ENCODE assay signal across 1 cellular context in genomic region chr19:51195616-51196015, GRCh38.
TF ChIP-seq lines count a peak whose summit lies in the region.

No MANE protein-coding gene starts in this region.

TF ChIP-seq in H1, 55 proteins besides CTCF, POLR2A, EP300 and RAD21:
- no peak for TF ChIP-seq JUND (IDR thresholded peaks at IDR 0.05; ENCODE audit: low read length)
- TF ChIP-seq CHD7 (IDR thresholded peaks at IDR 0.05; ENCODE audit: insufficient replicate concordance, low read length), result no peak
- no peak for TF ChIP-seq ZNF274 (IDR thresholded peaks at IDR 0.05; ENCODE audit: borderline replicate concordance, extremely low read depth, low read length)
- no peak for TF ChIP-seq TCF12 (IDR thresholded peaks at IDR 0.05; ENCODE audit: low read depth, low read length)
- TF ChIP-seq SAP30 (IDR thresholded peaks at IDR 0.05; ENCODE audit: insufficient read depth, insufficient replicate concordance, low read length), result no peak
- no peak for TF ChIP-seq POLR2AphosphoS5 (IDR thresholded peaks at IDR 0.05; ENCODE audit: low read depth, low read length)
- no peak for TF ChIP-seq ATF2 (IDR thresholded peaks at IDR 0.05; ENCODE audit: low read length)
- no peak for TF ChIP-seq RNF2 (IDR thresholded peaks at IDR 0.05; ENCODE audit: borderline replicate concordance, low read depth, low read length, missing control alignments, poor library complexity, severe bottlenecking)
- no peak for TF ChIP-seq RFX5 (IDR thresholded peaks at IDR 0.05; ENCODE audit: borderline replicate concordance, low read depth, low read length)
- TF ChIP-seq CEBPB (IDR thresholded peaks at IDR 0.05; ENCODE audit: low read depth, low read length), result no peak
- no peak for TF ChIP-seq E2F6 (IDR thresholded peaks at IDR 0.05)
- no peak for TF ChIP-seq TAF7 (optimal IDR thresholded peaks at IDR 0.05; ENCODE audit: borderline replicate concordance, low read depth, low read length)
- no peak for TF ChIP-seq CREB1 (IDR thresholded peaks at IDR 0.05)
- TF ChIP-seq ATF3 (IDR thresholded peaks at IDR 0.05; ENCODE audit: insufficient read depth, low read depth, low read length), result no peak
- TF ChIP-seq CHD1 (IDR thresholded peaks at IDR 0.05; ENCODE audit: low read depth, low read length), result no peak
- TF ChIP-seq CHD2 (IDR thresholded peaks at IDR 0.05; ENCODE audit: low read length), result no peak
- TF ChIP-seq TAF1 (IDR thresholded peaks at IDR 0.05; ENCODE audit: low read depth, low read length), result no peak
- no peak for TF ChIP-seq JUN (IDR thresholded peaks at IDR 0.05; ENCODE audit: low read depth, low read length)
